Comparison of ENCODE assay signal across 22 cellular contexts in genomic region chr11:46375392-46376101, GRCh38. TPM values are rescaled to one million over a fixed set of nuclear protein-coding genes. Genes with fewer than 3 reads are reported as not detected.
DNase-seq lines count a peak whose midpoint lies in the region; ATAC-seq, FAIRE-seq and TF ChIP-seq lines count a peak whose summit lies in the region.
"Had no signal": no experiment of that assay in that cellular context is flagged by ENCODE, and none has a peak within 500 bp of the region (broad histone marks: within the 10 kb centered on the region; RNA-seq: fewer than 3 reads in every experiment).

No MANE protein-coding gene starts in this region.

- H3K14ac ChIP-seq in mesenchymal stem cell (ENCODE audit: low read length in 2 of 2): no peak overlapping the region

- H3K4me1 ChIP-seq in astrocyte (ENCODE audit: insufficient read depth, low read length) (no peaks in the 10 kb centered on the region), mesenchymal stem cell (ENCODE audit: control insufficient read depth, insufficient read depth, low read depth, low read length) (peaks cover 30% of the 10 kb centered on the region)

- H2AFZ ChIP-seq in astrocyte (ENCODE audit: low read depth, low read length): no peak overlapping the region
- no peak overlapping the region for H2AFZ ChIP-seq in mesenchymal stem cell (ENCODE audit: low read depth, low read length)

- no peak for ATAC-seq in stimulated activated effector memory CD8-positive, alpha-beta T cell treated with anti-CD3 and anti-CD28 coated beads, Interleukin-12 subunit alpha, Interleukin-12 subunit beta, amount 100 ng/mL, for 72 hours
- ATAC-seq: CD8-positive, alpha-beta T cell; HCT116 had no signal

- no peak overlapping the region for H2AK5ac ChIP-seq in mesenchymal stem cell (ENCODE audit: low read length, severe bottlenecking)

- FAIRE-seq in HTR-8/SVneo (lab: Jason Lieb, UNC) (peak; percentile 73), astrocyte (lab: Jason Lieb, UNC) (no peak)
- FAIRE-seq: G401.6, GM12891, GM18507 had no signal

- no peak overlapping the region for H3K4me2 ChIP-seq in astrocyte (ENCODE audit: low read length)
- no peak overlapping the region for H3K4me2 ChIP-seq in mesenchymal stem cell (ENCODE audit: low read length, poor library complexity, severe bottlenecking)
- H3K4me2 ChIP-seq: BLaER1 had no signal

- no peak overlapping the region for H3K4ac ChIP-seq in mesenchymal stem cell (ENCODE audit: low read depth in 1 of 2, low read length in 2 of 2)

- no peak overlapping the region for H3K27ac Mint-ChIP-seq in astrocyte (ENCODE audit: unreplicated experiment)
- H3K27ac Mint-ChIP-seq in stimulated activated effector memory CD8-positive, alpha-beta T cell treated with anti-CD3 and anti-CD28 coated beads, Interleukin-12 subunit alpha, Interleukin-12 subunit beta, amount 100 ng/mL, for 72 hours: peak overlapping the region; percentile 74
- no peak overlapping the region for H3K27ac Mint-ChIP-seq in activated CD4-positive, alpha-beta T cell treated with anti-CD3 and anti-CD28 coated beads, Interleukin-2, amount 10 ng/mL, durations not matched to agents 24 days and 14 days
- H3K27ac Mint-ChIP-seq: CD8-positive, alpha-beta T cell; HFFc6; IgD-negative memory B cell had no signal

- 96% methylated on average over 37 of the region's 38 CpGs for WGBS in mesenchymal stem cell

- H3K9me3 Mint-ChIP-seq in astrocyte (ENCODE audit: unreplicated experiment): no peaks in the 10 kb centered on the region
- no peaks in the 10 kb centered on the region for H3K9me3 Mint-ChIP-seq in stimulated activated effector memory CD8-positive, alpha-beta T cell treated with anti-CD3 and anti-CD28 coated beads, Interleukin-12 subunit alpha, Interleukin-12 subunit beta, amount 100 ng/mL, for 72 hours
- H3K9me3 Mint-ChIP-seq in activated CD4-positive, alpha-beta T cell treated with anti-CD3 and anti-CD28 coated beads, Interleukin-2, amount 10 ng/mL, durations not matched to agents 24 days and 14 days: no peaks in the 10 kb centered on the region
- H3K9me3 Mint-ChIP-seq: CD8-positive, alpha-beta T cell; HFFc6; IgD-negative memory B cell had no signal

- H3K36me3 ChIP-seq in astrocyte (ENCODE audit: insufficient read depth, low read length): no peaks in the 10 kb centered on the region
- peaks cover 36 to 77% of the 10 kb centered on the region in 2 experiments for H3K36me3 ChIP-seq in mesenchymal stem cell (ENCODE audit: control insufficient read depth in 1 of 2, insufficient read depth in 2 of 2, low read depth in 1 of 2, low read length in 2 of 2)

- no peak overlapping the region for H2BK12ac ChIP-seq in mesenchymal stem cell (ENCODE audit: low read length in 2 of 2)

- peaks cover 15% of the 10 kb centered on the region for H3K36me3 Mint-ChIP-seq in astrocyte (ENCODE audit: low read depth, unreplicated experiment)
- peaks cover 73% of the 10 kb centered on the region for H3K36me3 Mint-ChIP-seq in stimulated activated effector memory CD8-positive, alpha-beta T cell treated with anti-CD3 and anti-CD28 coated beads, Interleukin-12 subunit alpha, Interleukin-12 subunit beta, amount 100 ng/mL, for 72 hours
- H3K36me3 Mint-ChIP-seq in activated CD4-positive, alpha-beta T cell treated with anti-CD3 and anti-CD28 coated beads, Interleukin-2, amount 10 ng/mL, durations not matched to agents 24 days and 14 days (ENCODE audit: low read depth): peaks cover 44% of the 10 kb centered on the region
- H3K36me3 Mint-ChIP-seq: IgD-negative memory B cell had no signal

- no peaks in the 10 kb centered on the region for H4K20me1 ChIP-seq in astrocyte (ENCODE audit: insufficient read depth, low read length)

- H3K27ac ChIP-seq in astrocyte (ENCODE audit: low read depth, low read length) (no peak overlapping the region), mesenchymal stem cell (ENCODE audit: low read length, poor library complexity, severe bottlenecking) (no peak overlapping the region)
- H3K27ac ChIP-seq: BLaER1, HL-60 had no signal

- H2BK5ac ChIP-seq in mesenchymal stem cell (ENCODE audit: low read depth, low read length, poor library complexity, severe bottlenecking): no peak overlapping the region

- H2BK15ac ChIP-seq in mesenchymal stem cell (ENCODE audit: low read depth, poor library complexity, severe bottlenecking): no peak overlapping the region

- TF ChIP-seq CTCF in astrocyte (IDR thresholded peaks at IDR 0.05; ENCODE audit: insufficient read depth, low read depth, low read length): no peak

- H4K8ac ChIP-seq in mesenchymal stem cell (ENCODE audit: low read length): no peak overlapping the region

- H3K27me3 ChIP-seq in astrocyte (ENCODE audit: insufficient read depth, low read length): no peaks in the 10 kb centered on the region
- no peaks in the 10 kb centered on the region for H3K27me3 ChIP-seq in mesenchymal stem cell (ENCODE audit: control insufficient read depth in 1 of 2, insufficient read depth in 1 of 2, low read length in 2 of 2)
- H3K27me3 ChIP-seq: BLaER1 had no signal

- H3K79me2 ChIP-seq in astrocyte (ENCODE audit: insufficient read depth, low read length): no peaks in the 10 kb centered on the region

- no peak overlapping the region for H2BK120ac ChIP-seq in mesenchymal stem cell (ENCODE audit: low read depth, low read length)

- no peak overlapping the region for H3K23ac ChIP-seq in mesenchymal stem cell (ENCODE audit: low read length in 2 of 2)

- intact Hi-C loops in activated CD4-positive, alpha-beta T cell treated with anti-CD3 and anti-CD28 coated beads, Interleukin-2, amount 10 ng/mL, durations not matched to agents 24 days and 14 days (cut with micrococcal nuclease): no loop called here

- no peak for DNase-seq in HTR-8/SVneo (ENCODE audit: insufficient read length, low spot score)
- no peak for DNase-seq in astrocyte (ENCODE audit: low read depth)
- no peak for DNase-seq in mesenchymal stem cell
- DNase-seq in stimulated activated effector memory CD8-positive, alpha-beta T cell treated with anti-CD3 and anti-CD28 coated beads, Interleukin-12 subunit alpha, Interleukin-12 subunit beta, amount 100 ng/mL, for 72 hours (ENCODE audit: low spot score in 2 of 2): no peak
- DNase-seq in activated CD4-positive, alpha-beta T cell treated with anti-CD3 and anti-CD28 coated beads, Interleukin-2, amount 10 ng/mL, durations not matched to agents 24 days and 14 days: no peak
- DNase-seq in NCI-H226: no peak
- no peak for DNase-seq in C1 segment of cervical spinal cord (lab: John Stamatoyannopoulos, UW)
- DNase-seq: 8988T, DMS 273 treated with DMSO at 0.1 percent for 48 hours, GOT3, H7, HFFc6 had no signal

- H3K4me3 Mint-ChIP-seq in astrocyte (ENCODE audit: unreplicated experiment): peak overlapping the region; percentile 34
- H3K4me3 Mint-ChIP-seq in stimulated activated effector memory CD8-positive, alpha-beta T cell treated with anti-CD3 and anti-CD28 coated beads, Interleukin-12 subunit alpha, Interleukin-12 subunit beta, amount 100 ng/mL, for 72 hours: no peak overlapping the region
- no peak overlapping the region for H3K4me3 Mint-ChIP-seq in activated CD4-positive, alpha-beta T cell treated with anti-CD3 and anti-CD28 coated beads, Interleukin-2, amount 10 ng/mL, durations not matched to agents 24 days and 14 days
- H3K4me3 Mint-ChIP-seq: CD8-positive, alpha-beta T cell; HFFc6; IgD-negative memory B cell had no signal

- peak overlapping the region; percentile 45 for H4K91ac ChIP-seq in mesenchymal stem cell (ENCODE audit: low read length)

- no peaks in the 10 kb centered on the region for H3K27me3 Mint-ChIP-seq in astrocyte (ENCODE audit: low read depth, unreplicated experiment)
- no peaks in the 10 kb centered on the region for H3K27me3 Mint-ChIP-seq in activated CD4-positive, alpha-beta T cell treated with anti-CD3 and anti-CD28 coated beads, Interleukin-2, amount 10 ng/mL, durations not matched to agents 24 days and 14 days
- H3K27me3 Mint-ChIP-seq: IgD-negative memory B cell had no signal

- no peak overlapping the region for H3K18ac ChIP-seq in mesenchymal stem cell (ENCODE audit: low read depth in 1 of 2, low read length in 2 of 2)

- no peaks in the 10 kb centered on the region for H3K4me1 Mint-ChIP-seq in astrocyte (ENCODE audit: low read depth, unreplicated experiment)
- peaks cover 12% of the 10 kb centered on the region for H3K4me1 Mint-ChIP-seq in stimulated activated effector memory CD8-positive, alpha-beta T cell treated with anti-CD3 and anti-CD28 coated beads, Interleukin-12 subunit alpha, Interleukin-12 subunit beta, amount 100 ng/mL, for 72 hours
- H3K4me1 Mint-ChIP-seq in activated CD4-positive, alpha-beta T cell treated with anti-CD3 and anti-CD28 coated beads, Interleukin-2, amount 10 ng/mL, durations not matched to agents 24 days and 14 days: peaks cover 6% of the 10 kb centered on the region
- H3K4me1 Mint-ChIP-seq: IgD-negative memory B cell had no signal

- H3K9me3 ChIP-seq in astrocyte (ENCODE audit: insufficient read depth, low read depth, low read length): no peaks in the 10 kb centered on the region
- no peaks in the 10 kb centered on the region for H3K9me3 ChIP-seq in mesenchymal stem cell (ENCODE audit: control insufficient read depth, low read length)
- H3K9me3 ChIP-seq: BLaER1 had no signal

- H3K9ac ChIP-seq in astrocyte (ENCODE audit: low read length) (no peak overlapping the region), mesenchymal stem cell (ENCODE audit: low read length) (no peak overlapping the region)
- H3K9ac ChIP-seq: BLaER1 had no signal

- H3K4me3 ChIP-seq in astrocyte (ENCODE audit: insufficient read depth, low read depth, low read length) (no peak overlapping the region), mesenchymal stem cell (ENCODE audit: insufficient read depth in 1 of 2, low read depth in 1 of 2, low read length in 2 of 2) (peak overlapping the region in 1 of 2 experiments; percentile 20)
- H3K4me3 ChIP-seq: BLaER1 had no signal

- peaks cover 10% of the 10 kb centered on the region for H3K79me1 ChIP-seq in mesenchymal stem cell (replicated peaks; ENCODE audit: low read length, poor library complexity, severe bottlenecking)

RNA-seq across cellular contexts. Expression of gene MDK, which starts 5.9 kb away (rescaled TPM):
- 277 and 325 TPM in 2 replicates for total RNA-seq in astrocyte
- 777 TPM for polyA plus RNA-seq in mesenchymal stem cell (2013, experiment 1 of 2)
- 775 TPM for polyA plus RNA-seq in mesenchymal stem cell (2013, experiment 2 of 2)
- total RNA-seq in activated CD4-positive, alpha-beta T cell treated with anti-CD3 and anti-CD28 coated beads, Interleukin-2, amount 10 ng/mL, durations not matched to agents 24 days and 14 days: 5.4 and 7.1 TPM in 2 replicates

RNA-seq across cellular contexts. Expression of gene CHRM4, which starts 16.0 kb away (rescaled TPM):
- 0.27 and 0.43 TPM in 2 replicates for total RNA-seq in astrocyte
- polyA plus RNA-seq in mesenchymal stem cell (2013, experiment 1 of 2): 0.08 TPM
- 0.07 TPM for polyA plus RNA-seq in mesenchymal stem cell (2013, experiment 2 of 2)
- total RNA-seq in activated CD4-positive, alpha-beta T cell treated with anti-CD3 and anti-CD28 coated beads, Interleukin-2, amount 10 ng/mL, durations not matched to agents 24 days and 14 days: 0.80 and 0.84 TPM in 2 replicates
- total RNA-seq: A673, HFFc6 had no signal
- polyA plus RNA-seq: AG04450 had no signal

RNA-seq across cellular contexts. Expression of gene DGKZ, which starts 28.3 kb away (rescaled TPM):
- 53.8 and 59.3 TPM in 2 replicates for total RNA-seq in astrocyte
- 40.1 TPM for polyA plus RNA-seq in mesenchymal stem cell (2013, experiment 1 of 2)
- 38.8 TPM for polyA plus RNA-seq in mesenchymal stem cell (2013, experiment 2 of 2)
- 87.4 and 94.7 TPM in 2 replicates for total RNA-seq in activated CD4-positive, alpha-beta T cell treated with anti-CD3 and anti-CD28 coated beads, Interleukin-2, amount 10 ng/mL, durations not matched to agents 24 days and 14 days

Comparison
In these comparisons a context has a peak if more than half of its experiments do, and no peak if none do; other contexts are left out.
1. RNA of gene MDK, which starts 5.9 kb away (total RNA-seq): 277 to 325 TPM in astrocyte; 5.4 to 7.1 TPM in activated CD4-positive, alpha-beta T cell treated with anti-CD3 and anti-CD28 coated beads, Interleukin-2, amount 10 ng/mL, durations not matched to agents 24 days and 14 days; every median in the first group is over 10 times any median in the second.